ENCODE assay signal across 8 cellular contexts in genomic region chr4:16794816-16795445, GRCh38.
DNase-seq lines count a peak whose midpoint lies in the region; ATAC-seq and TF ChIP-seq lines count a peak whose summit lies in the region.

No MANE protein-coding gene starts in this region.

- peaks cover 39% of the 10 kb centered on the region for H3K36me3 Mint-ChIP-seq in endothelial cell (ENCODE audit: low read depth, unreplicated experiment)

- no peaks in the 10 kb centered on the region for H3K9me3 Mint-ChIP-seq in endothelial cell (ENCODE audit: unreplicated experiment)

- peak overlapping the region; percentile 48 for H3K27ac Mint-ChIP-seq in endothelial cell (ENCODE audit: unreplicated experiment)

- peaks cover 7% of the 10 kb centered on the region for H3K27me3 Mint-ChIP-seq in endothelial cell (ENCODE audit: unreplicated experiment)

- H3K36me3 ChIP-seq in aorta (ENCODE audit: control insufficient read depth in 1 of 2, insufficient read depth in 2 of 2, low read length in 1 of 2), result no peaks in the 10 kb centered on the region

- DNase-seq in EL (peak; percentile 66), HFF-Myc (ENCODE audit: extremely low read depth, low read depth) (peak; percentile 30), SKM-1 (lab: John Stamatoyannopoulos, UW; ENCODE audit: unreplicated experiment) (peak; percentile 24), endothelial cell (ENCODE audit: low spot score) (peak; percentile 84), mucosa of gallbladder (ENCODE audit: low spot score) (peak; percentile 80), aorta (peak in 1 of 2 donors; percentile 53), NCI-H1092 treated with DMSO at 0.1 percent for 48 hours (lab: John Stamatoyannopoulos, UW) (no peak)

- TF ChIP-seq CTCF in HFF-Myc (IDR thresholded peaks at IDR 0.05; ENCODE audit: low read depth, low read length, missing control alignments), result peak; percentile 96
- TF ChIP-seq CTCF in endothelial cell (IDR thresholded peaks at IDR 0.05; ENCODE audit: unreplicated experiment), result peak; percentile 72

- H3K27me3 ChIP-seq in aorta (ENCODE audit: control insufficient read depth in 1 of 2, insufficient read depth in 2 of 2, low read length in 1 of 2), result no peaks in the 10 kb centered on the region

- peak; percentile 58 for ATAC-seq in aorta (ENCODE audit: low FRiP score)
- no peak for ATAC-seq in HG02852 (IDR thresholded peaks at IDR 0.05; ENCODE audit: unreplicated experiment)

- no peaks in the 10 kb centered on the region for H3K4me1 ChIP-seq in aorta (ENCODE audit: control insufficient read depth in 1 of 2, insufficient read depth in 2 of 2, low read length in 2 of 2)

- no peak overlapping the region for H3K4me3 ChIP-seq in HFF-Myc (replicated peaks; ENCODE audit: low read depth, low read length)
- H3K4me3 ChIP-seq in aorta (ENCODE audit: low read length in 2 of 2), result no peak overlapping the region

- 47 to 50% methylated on average over 9 of the region's 9 CpGs for WGBS in aorta, 2 donors

- no peak overlapping the region for H3K27ac ChIP-seq in aorta (ENCODE audit: low read depth in 1 of 2, low read length in 2 of 2)

- no peak overlapping the region for H3K4me3 Mint-ChIP-seq in endothelial cell (ENCODE audit: unreplicated experiment)

- H3K4me1 Mint-ChIP-seq in endothelial cell (ENCODE audit: unreplicated experiment), result peaks cover 71% of the 10 kb centered on the region

- intact Hi-C loops in aorta (cut with DNase I), result loop anchor here (5.0 to 10.0 kb wide), 2 partner anchors 530 to 532 kb away; no protein-coding TSS in a partner anchor

- no peaks in the 10 kb centered on the region for H3K9me3 ChIP-seq in aorta (ENCODE audit: control insufficient read depth, low read length)
